ENCODE assay signal across 1 cellular context in the genomic region with DNA sequence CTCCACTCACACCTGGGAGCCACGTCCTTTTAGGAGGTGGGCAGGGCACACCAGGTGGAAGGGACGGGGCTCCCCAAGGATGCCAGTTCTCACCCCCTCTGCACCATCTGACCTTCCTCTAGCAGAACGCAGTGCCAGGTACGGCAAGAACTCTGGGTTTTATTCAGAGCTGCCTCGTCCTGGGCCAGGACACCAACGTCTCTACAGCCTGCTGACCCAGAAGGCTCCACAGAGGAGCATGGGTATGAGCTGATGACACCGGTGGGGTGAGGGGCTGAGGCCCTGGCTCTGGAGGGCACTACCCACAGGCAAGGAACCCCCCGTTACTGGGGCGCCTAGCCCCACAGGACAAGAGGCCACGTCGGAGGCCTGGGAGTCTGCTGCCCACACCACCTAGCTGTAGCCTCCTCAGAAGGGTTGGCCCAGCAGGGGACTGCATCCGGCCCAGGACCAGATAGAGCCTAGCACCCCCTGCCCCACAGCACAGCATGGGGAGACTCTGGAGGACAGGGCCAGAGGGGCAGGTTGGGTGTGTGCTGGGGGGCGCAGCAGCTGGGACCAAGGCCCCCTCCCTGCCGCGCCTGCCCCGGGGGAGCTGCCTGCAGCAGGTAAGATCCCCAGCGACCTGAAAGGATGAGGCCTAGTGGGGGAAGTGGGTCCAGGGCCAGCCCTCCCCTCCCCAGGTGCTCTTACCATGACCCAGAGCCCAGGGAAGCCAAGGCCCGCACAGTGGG.
TF ChIP-seq lines count a peak whose summit lies in the region.

No MANE protein-coding gene starts in this region.

TF ChIP-seq in IMR-90, 13 proteins besides CTCF, POLR2A, EP300 and RAD21:
- TF ChIP-seq, protein P1, sequence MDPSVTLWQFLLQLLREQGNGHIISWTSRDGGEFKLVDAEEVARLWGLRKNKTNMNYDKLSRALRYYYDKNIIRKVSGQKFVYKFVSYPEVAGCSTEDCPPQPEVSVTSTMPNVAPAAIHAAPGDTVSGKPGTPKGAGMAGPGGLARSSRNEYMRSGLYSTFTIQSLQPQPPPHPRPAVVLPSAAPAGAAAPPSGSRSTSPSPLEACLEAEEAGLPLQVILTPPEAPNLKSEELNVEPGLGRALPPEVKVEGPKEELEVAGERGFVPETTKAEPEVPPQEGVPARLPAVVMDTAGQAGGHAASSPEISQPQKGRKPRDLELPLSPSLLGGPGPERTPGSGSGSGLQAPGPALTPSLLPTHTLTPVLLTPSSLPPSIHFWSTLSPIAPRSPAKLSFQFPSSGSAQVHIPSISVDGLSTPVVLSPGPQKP (IDR thresholded peaks at IDR 0.05; ENCODE audit: borderline replicate concordance, low read depth, low read length): no peak
- TF ChIP-seq RFX5 (IDR thresholded peaks at IDR 0.05; ENCODE audit: low read depth, low read length): no peak
- TF ChIP-seq RCOR1 (IDR thresholded peaks at IDR 0.05; ENCODE audit: insufficient replicate concordance, low read length): no peak
- no peak for TF ChIP-seq NFE2L2 (IDR thresholded peaks at IDR 0.05; ENCODE audit: low read depth, low read length)
- no peak for TF ChIP-seq CHD1 (IDR thresholded peaks at IDR 0.05; ENCODE audit: low read depth, low read length)
- TF ChIP-seq MXI1 (IDR thresholded peaks at IDR 0.05; ENCODE audit: borderline replicate concordance, low read depth, low read length): no peak
- TF ChIP-seq, protein P2, sequence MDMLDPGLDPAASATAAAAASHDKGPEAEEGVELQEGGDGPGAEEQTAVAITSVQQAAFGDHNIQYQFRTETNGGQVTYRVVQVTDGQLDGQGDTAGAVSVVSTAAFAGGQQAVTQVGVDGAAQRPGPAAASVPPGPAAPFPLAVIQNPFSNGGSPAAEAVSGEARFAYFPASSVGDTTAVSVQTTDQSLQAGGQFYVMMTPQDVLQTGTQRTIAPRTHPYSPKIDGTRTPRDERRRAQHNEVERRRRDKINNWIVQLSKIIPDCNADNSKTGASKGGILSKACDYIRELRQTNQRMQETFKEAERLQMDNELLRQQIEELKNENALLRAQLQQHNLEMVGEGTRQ (IDR thresholded peaks at IDR 0.05; ENCODE audit: low read depth, low read length): no peak
- no peak for TF ChIP-seq SMC3 (IDR thresholded peaks at IDR 0.05; ENCODE audit: low read depth, low read length)
- no peak for TF ChIP-seq CEBPB (IDR thresholded peaks at IDR 0.05; ENCODE audit: low read depth, low read length)
- TF ChIP-seq MAFK (IDR thresholded peaks at IDR 0.05; ENCODE audit: low read depth, low read length): no peak
- no peak for TF ChIP-seq BHLHE40 (IDR thresholded peaks at IDR 0.05; ENCODE audit: low read depth, low read length)
- TF ChIP-seq MAZ (IDR thresholded peaks at IDR 0.05; ENCODE audit: borderline replicate concordance, low read depth, low read length): no peak
- no peak for TF ChIP-seq FOS (IDR thresholded peaks at IDR 0.05; ENCODE audit: low read depth, low read length)
TF ChIP-seq in IMR-90: peak in this region for 0.
